1 cellular context compared by ENCODE assay signal in the genomic region with DNA sequence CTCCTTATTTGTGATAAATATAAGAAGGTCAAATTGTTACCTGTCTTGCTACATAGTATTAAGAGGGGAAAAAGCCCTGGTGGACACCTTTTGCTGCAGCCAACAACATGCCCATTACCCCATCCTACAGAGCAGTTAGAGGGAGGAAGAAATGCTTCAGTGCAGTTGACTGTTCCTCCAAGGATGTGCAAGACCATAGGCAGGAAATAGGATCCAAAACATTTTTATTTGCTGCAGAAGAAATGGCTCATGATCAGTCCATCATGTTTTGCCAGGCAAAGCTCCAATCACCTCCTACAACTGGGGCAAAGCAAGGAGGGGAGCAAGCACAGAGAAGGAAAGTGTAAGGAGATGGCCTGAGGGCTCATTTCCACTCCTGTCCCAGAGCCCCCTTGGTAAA.
TF ChIP-seq lines count a peak whose summit lies in the region.

No MANE protein-coding gene starts in this region.

TF ChIP-seq in GM23338, 12 proteins besides CTCF, POLR2A, EP300 and RAD21 (continued from another document):
- TF ChIP-seq, protein P1, sequence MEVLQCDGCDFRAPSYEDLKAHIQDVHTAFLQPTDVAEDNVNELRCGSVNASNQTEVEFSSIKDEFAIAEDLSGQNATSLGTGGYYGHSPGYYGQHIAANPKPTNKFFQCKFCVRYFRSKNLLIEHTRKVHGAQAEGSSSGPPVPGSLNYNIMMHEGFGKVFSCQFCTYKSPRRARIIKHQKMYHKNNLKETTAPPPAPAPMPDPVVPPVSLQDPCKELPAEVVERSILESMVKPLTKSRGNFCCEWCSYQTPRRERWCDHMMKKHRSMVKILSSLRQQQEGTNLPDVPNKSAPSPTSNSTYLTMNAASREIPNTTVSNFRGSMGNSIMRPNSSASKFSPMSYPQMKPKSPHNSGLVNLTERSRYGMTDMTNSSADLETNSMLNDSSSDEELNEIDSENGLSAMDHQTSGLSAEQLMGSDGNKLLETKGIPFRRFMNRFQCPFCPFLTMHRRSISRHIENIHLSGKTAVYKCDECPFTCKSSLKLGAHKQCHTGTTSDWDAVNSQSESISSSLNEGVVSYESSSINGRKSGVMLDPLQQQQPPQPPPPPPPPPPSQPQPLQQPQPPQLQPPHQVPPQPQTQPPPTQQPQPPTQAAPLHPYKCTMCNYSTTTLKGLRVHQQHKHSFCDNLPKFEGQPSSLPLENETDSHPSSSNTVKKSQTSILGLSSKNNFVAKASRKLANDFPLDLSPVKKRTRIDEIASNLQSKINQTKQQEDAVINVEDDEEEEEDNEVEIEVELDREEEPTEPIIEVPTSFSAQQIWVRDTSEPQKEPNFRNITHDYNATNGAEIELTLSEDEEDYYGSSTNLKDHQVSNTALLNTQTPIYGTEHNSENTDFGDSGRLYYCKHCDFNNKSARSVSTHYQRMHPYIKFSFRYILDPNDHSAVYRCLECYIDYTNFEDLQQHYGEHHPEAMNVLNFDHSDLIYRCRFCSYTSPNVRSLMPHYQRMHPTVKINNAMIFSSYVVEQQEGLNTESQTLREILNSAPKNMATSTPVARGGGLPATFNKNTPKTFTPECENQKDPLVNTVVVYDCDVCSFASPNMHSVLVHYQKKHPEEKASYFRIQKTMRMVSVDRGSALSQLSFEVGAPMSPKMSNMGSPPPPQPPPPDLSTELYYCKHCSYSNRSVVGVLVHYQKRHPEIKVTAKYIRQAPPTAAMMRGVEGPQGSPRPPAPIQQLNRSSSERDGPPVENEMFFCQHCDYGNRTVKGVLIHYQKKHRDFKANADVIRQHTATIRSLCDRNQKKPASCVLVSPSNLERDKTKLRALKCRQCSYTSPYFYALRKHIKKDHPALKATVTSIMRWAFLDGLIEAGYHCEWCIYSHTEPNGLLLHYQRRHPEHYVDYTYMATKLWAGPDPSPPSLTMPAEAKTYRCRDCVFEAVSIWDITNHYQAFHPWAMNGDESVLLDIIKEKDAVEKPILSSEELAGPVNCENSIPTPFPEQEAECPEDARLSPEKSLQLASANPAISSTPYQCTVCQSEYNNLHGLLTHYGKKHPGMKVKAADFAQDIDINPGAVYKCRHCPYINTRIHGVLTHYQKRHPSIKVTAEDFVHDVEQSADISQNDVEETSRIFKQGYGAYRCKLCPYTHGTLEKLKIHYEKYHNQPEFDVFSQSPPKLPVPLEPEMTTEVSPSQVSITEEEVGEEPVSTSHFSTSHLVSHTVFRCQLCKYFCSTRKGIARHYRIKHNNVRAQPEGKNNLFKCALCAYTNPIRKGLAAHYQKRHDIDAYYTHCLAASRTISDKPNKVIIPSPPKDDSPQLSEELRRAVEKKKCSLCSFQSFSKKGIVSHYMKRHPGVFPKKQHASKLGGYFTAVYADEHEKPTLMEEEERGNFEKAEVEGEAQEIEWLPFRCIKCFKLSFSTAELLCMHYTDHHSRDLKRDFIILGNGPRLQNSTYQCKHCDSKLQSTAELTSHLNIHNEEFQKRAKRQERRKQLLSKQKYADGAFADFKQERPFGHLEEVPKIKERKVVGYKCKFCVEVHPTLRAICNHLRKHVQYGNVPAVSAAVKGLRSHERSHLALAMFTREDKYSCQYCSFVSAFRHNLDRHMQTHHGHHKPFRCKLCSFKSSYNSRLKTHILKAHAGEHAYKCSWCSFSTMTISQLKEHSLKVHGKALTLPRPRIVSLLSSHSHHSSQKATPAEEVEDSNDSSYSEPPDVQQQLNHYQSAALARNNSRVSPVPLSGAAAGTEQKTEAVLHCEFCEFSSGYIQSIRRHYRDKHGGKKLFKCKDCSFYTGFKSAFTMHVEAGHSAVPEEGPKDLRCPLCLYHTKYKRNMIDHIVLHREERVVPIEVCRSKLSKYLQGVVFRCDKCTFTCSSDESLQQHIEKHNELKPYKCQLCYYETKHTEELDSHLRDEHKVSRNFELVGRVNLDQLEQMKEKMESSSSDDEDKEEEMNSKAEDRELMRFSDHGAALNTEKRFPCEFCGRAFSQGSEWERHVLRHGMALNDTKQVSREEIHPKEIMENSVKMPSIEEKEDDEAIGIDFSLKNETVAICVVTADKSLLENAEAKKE (CRISPR knock-in tag; IDR thresholded peaks at IDR 0.05) = no peak
- no peak for TF ChIP-seq CREB1 (CRISPR knock-in tag; IDR thresholded peaks at IDR 0.05; ENCODE audit: low read depth)
- TF ChIP-seq STAT1 (IDR thresholded peaks at IDR 0.05; ENCODE audit: unreplicated experiment) = no peak
- TF ChIP-seq, protein P2, sequence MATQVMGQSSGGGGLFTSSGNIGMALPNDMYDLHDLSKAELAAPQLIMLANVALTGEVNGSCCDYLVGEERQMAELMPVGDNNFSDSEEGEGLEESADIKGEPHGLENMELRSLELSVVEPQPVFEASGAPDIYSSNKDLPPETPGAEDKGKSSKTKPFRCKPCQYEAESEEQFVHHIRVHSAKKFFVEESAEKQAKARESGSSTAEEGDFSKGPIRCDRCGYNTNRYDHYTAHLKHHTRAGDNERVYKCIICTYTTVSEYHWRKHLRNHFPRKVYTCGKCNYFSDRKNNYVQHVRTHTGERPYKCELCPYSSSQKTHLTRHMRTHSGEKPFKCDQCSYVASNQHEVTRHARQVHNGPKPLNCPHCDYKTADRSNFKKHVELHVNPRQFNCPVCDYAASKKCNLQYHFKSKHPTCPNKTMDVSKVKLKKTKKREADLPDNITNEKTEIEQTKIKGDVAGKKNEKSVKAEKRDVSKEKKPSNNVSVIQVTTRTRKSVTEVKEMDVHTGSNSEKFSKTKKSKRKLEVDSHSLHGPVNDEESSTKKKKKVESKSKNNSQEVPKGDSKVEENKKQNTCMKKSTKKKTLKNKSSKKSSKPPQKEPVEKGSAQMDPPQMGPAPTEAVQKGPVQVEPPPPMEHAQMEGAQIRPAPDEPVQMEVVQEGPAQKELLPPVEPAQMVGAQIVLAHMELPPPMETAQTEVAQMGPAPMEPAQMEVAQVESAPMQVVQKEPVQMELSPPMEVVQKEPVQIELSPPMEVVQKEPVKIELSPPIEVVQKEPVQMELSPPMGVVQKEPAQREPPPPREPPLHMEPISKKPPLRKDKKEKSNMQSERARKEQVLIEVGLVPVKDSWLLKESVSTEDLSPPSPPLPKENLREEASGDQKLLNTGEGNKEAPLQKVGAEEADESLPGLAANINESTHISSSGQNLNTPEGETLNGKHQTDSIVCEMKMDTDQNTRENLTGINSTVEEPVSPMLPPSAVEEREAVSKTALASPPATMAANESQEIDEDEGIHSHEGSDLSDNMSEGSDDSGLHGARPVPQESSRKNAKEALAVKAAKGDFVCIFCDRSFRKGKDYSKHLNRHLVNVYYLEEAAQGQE (IDR thresholded peaks at IDR 0.05; ENCODE audit: unreplicated experiment) = no peak
- no peak for TF ChIP-seq POLR2AphosphoS5 (IDR thresholded peaks at IDR 0.05; ENCODE audit: low read depth)
- no peak for TF ChIP-seq EZH2phosphoT487 (IDR thresholded peaks at IDR 0.05; ENCODE audit: unreplicated experiment)
- TF ChIP-seq, protein P3, sequence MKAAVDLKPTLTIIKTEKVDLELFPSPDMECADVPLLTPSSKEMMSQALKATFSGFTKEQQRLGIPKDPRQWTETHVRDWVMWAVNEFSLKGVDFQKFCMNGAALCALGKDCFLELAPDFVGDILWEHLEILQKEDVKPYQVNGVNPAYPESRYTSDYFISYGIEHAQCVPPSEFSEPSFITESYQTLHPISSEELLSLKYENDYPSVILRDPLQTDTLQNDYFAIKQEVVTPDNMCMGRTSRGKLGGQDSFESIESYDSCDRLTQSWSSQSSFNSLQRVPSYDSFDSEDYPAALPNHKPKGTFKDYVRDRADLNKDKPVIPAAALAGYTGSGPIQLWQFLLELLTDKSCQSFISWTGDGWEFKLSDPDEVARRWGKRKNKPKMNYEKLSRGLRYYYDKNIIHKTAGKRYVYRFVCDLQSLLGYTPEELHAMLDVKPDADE (IDR thresholded peaks at IDR 0.05) = no peak
